20 cellular contexts compared by ENCODE assay signal in genomic region chr18:79300382-79300781, GRCh38.
"Had no signal": no experiment of that assay in that cellular context is flagged by ENCODE, and none has a peak within 500 bp of the region (broad histone marks: within the 10 kb centered on the region; RNA-seq: fewer than 3 reads in every experiment).

No MANE protein-coding gene starts in this region.

- FAIRE-seq: endothelial cell of umbilical vein, kidney had no signal

- H3K27ac Mint-ChIP-seq: activated B cell treated with CpG ODN at 0.5 μM for 24 hours; activated CD8-positive, alpha-beta T cell treated with anti-CD3 and anti-CD28 coated beads for 36 hours; activated T-helper 17 cell treated with anti-CD3 and anti-CD28 coated beads, Interleukin-2, amount 50 U/mL, for 72 hours; natural killer cell; progenitor cell of endocrine pancreas; T-helper 17 cell; type B pancreatic cell had no signal

- H3K9me3 ChIP-seq: right lobe of liver, vagina had no signal

- H3K27me3 ChIP-seq: right lobe of liver, vagina had no signal

- H3K27ac ChIP-seq: right lobe of liver, vagina had no signal

- ATAC-seq: activated CD8-positive, alpha-beta T cell treated with anti-CD3 and anti-CD28 coated beads for 36 hours; activated T-cell treated with anti-CD3 and anti-CD28 coated beads, Interleukin-2, amount 50 U/mL, for 4 hours; activated T-helper 17 cell treated with anti-CD3 and anti-CD28 coated beads, Interleukin-2, amount 50 U/mL, for 72 hours; natural killer cell; right lobe of liver; stimulated activated naive CD8-positive, alpha-beta T cell treated with anti-CD3 and anti-CD28 coated beads, Interleukin-15, Interleukin-2, amounts not matched to agents 100 U/mL and 50 U/mL, for 24 hours; T-helper 17 cell had no signal

- H3K9me3 Mint-ChIP-seq: activated B cell treated with CpG ODN at 0.5 μM for 24 hours; activated CD8-positive, alpha-beta T cell treated with anti-CD3 and anti-CD28 coated beads for 36 hours; activated T-cell treated with anti-CD3 and anti-CD28 coated beads, Interleukin-2, amount 50 U/mL, for 4 hours; activated T-helper 17 cell treated with anti-CD3 and anti-CD28 coated beads, Interleukin-2, amount 50 U/mL, for 72 hours; natural killer cell; type B pancreatic cell had no signal

- DNase-seq: activated B cell treated with CpG ODN at 0.5 μM for 24 hours; activated CD4-positive, alpha-beta T cell treated with anti-CD3 and anti-CD28 coated beads, Interleukin-2, amount 50 U/mL, for 1 hour; activated CD8-positive, alpha-beta T cell treated with anti-CD3 and anti-CD28 coated beads for 36 hours; activated gamma-delta T cell treated with Interleukin-2 at 50 U/mL for 16 hours; activated naive CD4-positive, alpha-beta T cell treated with anti-CD3 and anti-CD28 coated beads, Interleukin-2, amount 50 U/mL, for 16 hours; activated T-cell treated with anti-CD3 and anti-CD28 coated beads, Interleukin-2, amount 50 U/mL, for 4 hours; amniotic stem cell; foreskin fibroblast; kidney; mesenchymal stem cell; natural killer cell; right lobe of liver; stimulated activated CD4-positive, alpha-beta T cell treated with anti-CD3 and anti-CD28 coated beads, Interleukin-2, amount 100 ng/mL, for 48 hours; stimulated activated naive CD8-positive, alpha-beta T cell treated with anti-CD3 and anti-CD28 coated beads, Interleukin-15, Interleukin-2, amounts not matched to agents 100 U/mL and 50 U/mL, for 24 hours; T-helper 17 cell had no signal

- H3K4me3 Mint-ChIP-seq: activated B cell treated with CpG ODN at 0.5 μM for 24 hours; activated CD8-positive, alpha-beta T cell treated with anti-CD3 and anti-CD28 coated beads for 36 hours; activated T-cell treated with anti-CD3 and anti-CD28 coated beads, Interleukin-2, amount 50 U/mL, for 4 hours; activated T-helper 17 cell treated with anti-CD3 and anti-CD28 coated beads, Interleukin-2, amount 50 U/mL, for 72 hours; natural killer cell; T-helper 17 cell; type B pancreatic cell had no signal

- H3K4me1 ChIP-seq: right lobe of liver, vagina had no signal

- H3K27me3 Mint-ChIP-seq: activated B cell treated with CpG ODN at 0.5 μM for 24 hours; activated CD8-positive, alpha-beta T cell treated with anti-CD3 and anti-CD28 coated beads for 36 hours; activated T-helper 17 cell treated with anti-CD3 and anti-CD28 coated beads, Interleukin-2, amount 50 U/mL, for 72 hours; progenitor cell of endocrine pancreas; T-helper 17 cell; type B pancreatic cell had no signal

- H3K4me1 Mint-ChIP-seq: activated B cell treated with CpG ODN at 0.5 μM for 24 hours had no signal
